Comparison of ENCODE assay signal across 17 cellular contexts in genomic region chr3:69328903-69329302, GRCh38. TPM values are rescaled to one million over a fixed set of nuclear protein-coding genes. Genes with fewer than 3 reads are reported as not detected.
DNase-seq lines count a peak whose midpoint lies in the region; ATAC-seq and TF ChIP-seq lines count a peak whose summit lies in the region.
"Had no signal": no experiment of that assay in that cellular context is flagged by ENCODE, and none has a peak within 500 bp of the region (broad histone marks: within the 10 kb centered on the region; RNA-seq: fewer than 3 reads in every experiment).

No MANE protein-coding gene starts in this region.

- ATAC-seq in activated naive CD4-positive, alpha-beta T cell treated with anti-CD3 and anti-CD28 coated beads, Interleukin-2, amount 50 U/mL, for 72 hours, result no peak
- no peak for ATAC-seq in activated B cell treated with CpG ODN at 0.5 μM for 24 hours (ENCODE audit: low read depth)
- ATAC-seq: stimulated activated memory B cell treated with anti-CD40 and anti-IgM and Interleukin-4, amounts not matched to agents 10 μg/mL and 1 μg/mL and 100 μg/mL, for 72 hours had no signal

- H3K9me3 ChIP-seq in tibial artery (no peaks in the 10 kb centered on the region), esophagus muscularis mucosa (no peaks in the 10 kb centered on the region), WERI-Rb-1 (ENCODE audit: severe bottlenecking) (no peaks in the 10 kb centered on the region)
- H3K9me3 ChIP-seq: adrenal gland had no signal

- H3K4me1 Mint-ChIP-seq in activated naive CD4-positive, alpha-beta T cell treated with anti-CD3 and anti-CD28 coated beads, Interleukin-2, amount 10 ng/mL, durations not matched to agents 7 days and 5 days, result peaks cover 42% of the 10 kb centered on the region
- peaks cover 46% of the 10 kb centered on the region for H3K4me1 Mint-ChIP-seq in activated B cell treated with CpG ODN at 0.5 μM for 24 hours
- H3K4me1 Mint-ChIP-seq in immature natural killer cell, result peaks cover 35 to 50% of the 10 kb centered on the region in 2 donors

- DNase-seq in activated naive CD4-positive, alpha-beta T cell treated with anti-CD3 and anti-CD28 coated beads, Interleukin-2, amount 50 U/mL, for 72 hours (ENCODE audit: low spot score in 2 of 2), result no peak
- DNase-seq in activated naive CD4-positive, alpha-beta T cell treated with anti-CD3 and anti-CD28 coated beads, Interleukin-2, amount 10 ng/mL, durations not matched to agents 7 days and 5 days, result no peak
- no peak for DNase-seq in activated B cell treated with CpG ODN at 0.5 μM for 24 hours
- no peak for DNase-seq in immature natural killer cell
- DNase-seq in tibial artery, result no peak
- no peak for DNase-seq in esophagus muscularis mucosa (ENCODE audit: extremely low spot score)
- DNase-seq in NCI-H146 (lab: John Stamatoyannopoulos, UW), result no peak
- no peak for DNase-seq in WERI-Rb-1
- DNase-seq: activated CD8-positive, alpha-beta memory T cell treated with anti-CD3 and anti-CD28 coated beads for 24 hours; adrenal gland; cerebellar nuclear complex; GOT3; NCI-H2107; NK-92 treated with Interleukin-12 subunit alpha and Interleukin-12 subunit beta, amount 100 ng/mL, for 24 hours; SHP77 treated with DMSO at 0.1 percent for 48 hours had no signal

- intact Hi-C loops in activated B cell treated with CpG ODN at 0.5 μM for 24 hours (cut with micrococcal nuclease), result no loop called here
- intact Hi-C loops in tibial artery (cut with DNase I; ENCODE audit: low total_unique reads), result no loop called here
- intact Hi-C loops in esophagus muscularis mucosa (cut with DNase I), result no loop called here

- peaks cover 0 to 9% of the 10 kb centered on the region in 2 donors for H3K36me3 Mint-ChIP-seq in activated naive CD4-positive, alpha-beta T cell treated with anti-CD3 and anti-CD28 coated beads, Interleukin-2, amount 50 U/mL, for 72 hours
- peaks cover 1% of the 10 kb centered on the region for H3K36me3 Mint-ChIP-seq in activated naive CD4-positive, alpha-beta T cell treated with anti-CD3 and anti-CD28 coated beads, Interleukin-2, amount 10 ng/mL, durations not matched to agents 7 days and 5 days
- H3K36me3 Mint-ChIP-seq in activated B cell treated with CpG ODN at 0.5 μM for 24 hours (ENCODE audit: low read depth), result no peaks in the 10 kb centered on the region
- H3K36me3 Mint-ChIP-seq in immature natural killer cell, result no peaks in the 10 kb centered on the region
- H3K36me3 Mint-ChIP-seq: stimulated activated memory B cell treated with anti-CD40 and anti-IgM and Interleukin-4, amounts not matched to agents 10 μg/mL and 1 μg/mL and 100 μg/mL, for 72 hours had no signal

- H3K4me1 ChIP-seq in tibial artery (peaks cover 0 to 27% (median 0%) of the 10 kb centered on the region in 4 donors), esophagus muscularis mucosa (peaks cover 4 to 42% (median 28%) of the 10 kb centered on the region in 4 donors)

- no peak for TF ChIP-seq POLR2A in esophagus muscularis mucosa (IDR thresholded peaks at IDR 0.05; ENCODE audit: low read depth)

- no peak for TF ChIP-seq EP300 in esophagus muscularis mucosa (IDR thresholded peaks at IDR 0.05)

- POLR2A ChIA-PET in activated B cell treated with CpG ODN at 0.5 μM for 24 hours (lab: Charles Lee), result no interaction called here

- 50% methylated on average over 4 of the region's 4 CpGs for WGBS in esophagus muscularis mucosa

- CTCF ChIA-PET in activated naive CD4-positive, alpha-beta T cell treated with anti-CD3 and anti-CD28 coated beads, Interleukin-2, amount 10 ng/mL, durations not matched to agents 7 days and 5 days (lab: Charles Lee), result no interaction called here
- CTCF ChIA-PET in activated B cell treated with CpG ODN at 0.5 μM for 24 hours (lab: Charles Lee), result no interaction called here

- H3K27ac ChIP-seq in tibial artery, result peak overlapping the region; percentile 12 to 27
- peak overlapping the region in 1 of 4 donors; percentile 18 for H3K27ac ChIP-seq in esophagus muscularis mucosa (replicated peaks in 1 of 4)
- H3K27ac ChIP-seq in WERI-Rb-1, result no peak overlapping the region
- H3K27ac ChIP-seq: hepatocyte had no signal

- H3K27ac Mint-ChIP-seq in activated naive CD4-positive, alpha-beta T cell treated with anti-CD3 and anti-CD28 coated beads, Interleukin-2, amount 50 U/mL, for 72 hours, result peak overlapping the region; percentile 83 to 89
- H3K27ac Mint-ChIP-seq in activated naive CD4-positive, alpha-beta T cell treated with anti-CD3 and anti-CD28 coated beads, Interleukin-2, amount 10 ng/mL, durations not matched to agents 7 days and 5 days, result no peak overlapping the region
- H3K27ac Mint-ChIP-seq in activated B cell treated with CpG ODN at 0.5 μM for 24 hours (no peak overlapping the region), immature natural killer cell (peak overlapping the region in 4 of 6 donors; percentile 1 to 72 (median 63))

- H3K27me3 ChIP-seq in tibial artery (no peaks in the 10 kb centered on the region), esophagus muscularis mucosa (no peaks in the 10 kb centered on the region), WERI-Rb-1 (ENCODE audit: insufficient read depth, low read depth, severe bottlenecking) (no peaks in the 10 kb centered on the region)
- H3K27me3 ChIP-seq: adrenal gland, hepatocyte had no signal

- TF ChIP-seq CTCF in activated B cell treated with CpG ODN at 0.5 μM for 24 hours (IDR thresholded peaks at IDR 0.05) (no peak), tibial artery (IDR thresholded peaks at IDR 0.05) (no peak), esophagus muscularis mucosa (IDR thresholded peaks at IDR 0.05) (no peak), WERI-Rb-1 (IDR thresholded peaks at IDR 0.05; ENCODE audit: low read depth, low read length) (no peak)

- no peak overlapping the region for H3K4me3 Mint-ChIP-seq in activated naive CD4-positive, alpha-beta T cell treated with anti-CD3 and anti-CD28 coated beads, Interleukin-2, amount 10 ng/mL, durations not matched to agents 7 days and 5 days
- H3K4me3 Mint-ChIP-seq in activated B cell treated with CpG ODN at 0.5 μM for 24 hours (peak overlapping the region; percentile 7), immature natural killer cell (peak overlapping the region; percentile 56 to 76 (median 64))
- H3K4me3 Mint-ChIP-seq: stimulated activated memory B cell treated with anti-CD40 and anti-IgM and Interleukin-4, amounts not matched to agents 10 μg/mL and 1 μg/mL and 100 μg/mL, for 72 hours had no signal

- H3K4me3 ChIP-seq in tibial artery (no peak overlapping the region), esophagus muscularis mucosa (no peak overlapping the region), WERI-Rb-1 (ENCODE audit: low read depth, low read length) (no peak overlapping the region)
- H3K4me3 ChIP-seq: adrenal gland, hepatocyte had no signal

- H3K36me3 ChIP-seq in tibial artery (no peaks in the 10 kb centered on the region), esophagus muscularis mucosa (no peaks in the 10 kb centered on the region), WERI-Rb-1 (no peaks in the 10 kb centered on the region)
- H3K36me3 ChIP-seq: adrenal gland had no signal

- H3K9me3 Mint-ChIP-seq in activated naive CD4-positive, alpha-beta T cell treated with anti-CD3 and anti-CD28 coated beads, Interleukin-2, amount 50 U/mL, for 72 hours, result peaks cover 0 to 9% of the 10 kb centered on the region in 2 donors
- H3K9me3 Mint-ChIP-seq in activated naive CD4-positive, alpha-beta T cell treated with anti-CD3 and anti-CD28 coated beads, Interleukin-2, amount 10 ng/mL, durations not matched to agents 7 days and 5 days, result no peaks in the 10 kb centered on the region
- H3K9me3 Mint-ChIP-seq in activated B cell treated with CpG ODN at 0.5 μM for 24 hours, result no peaks in the 10 kb centered on the region
- H3K9me3 Mint-ChIP-seq in immature natural killer cell, result no peaks in the 10 kb centered on the region
- H3K9me3 Mint-ChIP-seq: stimulated activated memory B cell treated with anti-CD40 and anti-IgM and Interleukin-4, amounts not matched to agents 10 μg/mL and 1 μg/mL and 100 μg/mL, for 72 hours had no signal

- peaks cover 12% of the 10 kb centered on the region for H3K27me3 Mint-ChIP-seq in activated naive CD4-positive, alpha-beta T cell treated with anti-CD3 and anti-CD28 coated beads, Interleukin-2, amount 10 ng/mL, durations not matched to agents 7 days and 5 days
- H3K27me3 Mint-ChIP-seq in activated B cell treated with CpG ODN at 0.5 μM for 24 hours, result peaks cover 4% of the 10 kb centered on the region
- peaks cover 0 to 6% (median 2%) of the 10 kb centered on the region in 3 donors for H3K27me3 Mint-ChIP-seq in immature natural killer cell (ENCODE audit: low read depth in 3 of 3)

RNA-seq across cellular contexts. Expression of gene FRMD4B, which starts 57.0 kb away (rescaled TPM):
- 10 to 100 TPM in 1 of 2 donors, 1 to 10 TPM in 1; 1.7 to 34.5 TPM for total RNA-seq in activated naive CD4-positive, alpha-beta T cell treated with anti-CD3 and anti-CD28 coated beads, Interleukin-2, amount 50 U/mL, for 72 hours
- total RNA-seq in activated B cell treated with CpG ODN at 0.5 μM for 24 hours, result not detected in 2 replicates
- polyA plus RNA-seq in immature natural killer cell, result 10 to 100 TPM in 1 of 3 donors, 1 to 10 TPM in 2; 1.3 to 16.1 (median 5.4) TPM
- 10 to 100 TPM; 10.5 to 22.0 (median 14.8) TPM for total RNA-seq in esophagus muscularis mucosa

Comparison
In these comparisons a context has a peak if more than half of its experiments do, and no peak if none do; other contexts are left out.
1. H3K27ac Mint-ChIP-seq: peak in activated naive CD4-positive, alpha-beta T cell treated with anti-CD3 and anti-CD28 coated beads, Interleukin-2, amount 50 U/mL, for 72 hours (2 of 2) and immature natural killer cell (4 of 6); none in activated naive CD4-positive, alpha-beta T cell treated with anti-CD3 and anti-CD28 coated beads, Interleukin-2, amount 10 ng/mL, durations not matched to agents 7 days and 5 days (single experiment) and activated B cell treated with CpG ODN at 0.5 μM for 24 hours (single experiment).